ENCODE assay signal across 1 cellular context in the genomic region with DNA sequence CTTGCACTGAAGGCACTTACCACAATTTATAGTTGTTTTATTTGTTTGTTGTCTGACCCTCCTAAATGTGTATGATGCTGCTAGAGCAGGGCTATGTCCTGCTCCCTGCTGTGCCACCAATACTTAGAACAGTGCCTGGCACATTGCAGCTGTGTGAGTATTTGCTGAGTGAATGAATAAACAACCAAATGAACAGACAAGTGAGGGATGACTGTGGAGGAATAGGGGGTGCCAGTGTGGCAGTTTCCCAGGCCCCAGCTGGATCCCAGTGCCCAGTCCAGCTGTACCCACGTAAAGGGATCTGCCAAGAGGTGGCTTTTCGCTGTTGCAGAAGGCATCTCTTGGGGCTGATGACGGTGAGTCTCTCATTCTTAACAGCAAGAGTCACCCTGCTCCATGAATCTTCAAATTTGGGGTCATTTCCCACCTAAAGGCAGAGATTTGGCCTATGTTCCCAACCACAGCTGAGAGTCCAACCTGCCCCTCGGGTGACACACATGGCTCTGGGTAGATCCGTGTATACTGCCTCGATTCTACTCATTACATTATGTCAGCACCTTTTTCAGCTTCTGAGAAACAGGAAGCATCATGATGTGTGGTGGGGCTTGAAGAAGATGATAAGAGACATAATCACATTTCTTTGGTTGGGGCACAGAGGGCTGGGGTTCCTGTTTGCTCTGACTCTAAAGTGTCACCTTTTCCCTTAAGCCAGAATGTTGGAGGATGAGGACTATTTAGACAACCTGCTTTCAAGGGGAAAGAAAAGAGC.
TF ChIP-seq lines count a peak whose summit lies in the region.

No MANE protein-coding gene starts in this region.

TF ChIP-seq in H1, 55 proteins besides CTCF, POLR2A, EP300 and RAD21:
- TF ChIP-seq, protein P1, sequence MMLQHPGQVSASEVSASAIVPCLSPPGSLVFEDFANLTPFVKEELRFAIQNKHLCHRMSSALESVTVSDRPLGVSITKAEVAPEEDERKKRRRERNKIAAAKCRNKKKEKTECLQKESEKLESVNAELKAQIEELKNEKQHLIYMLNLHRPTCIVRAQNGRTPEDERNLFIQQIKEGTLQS (IDR thresholded peaks at IDR 0.05; ENCODE audit: insufficient read depth, low read depth, low read length), result no peak
- TF ChIP-seq JUND (IDR thresholded peaks at IDR 0.05; ENCODE audit: low read length) (no peak), FOSL1 (IDR thresholded peaks at IDR 0.05; ENCODE audit: insufficient read depth, low read depth, low read length) (no peak)
